Comparison of ENCODE assay signal across 1 cellular context in genomic region chrX:55450259-55450658, GRCh38.
TF ChIP-seq lines count a peak whose summit lies in the region.

No MANE protein-coding gene starts in this region.

TF ChIP-seq in HCT116, 20 proteins besides CTCF, POLR2A, EP300 and RAD21:
- no peak for TF ChIP-seq JUND (IDR thresholded peaks at IDR 0.05)
- no peak for TF ChIP-seq FOSL1 (IDR thresholded peaks at IDR 0.05; ENCODE audit: low read depth)
- no peak for TF ChIP-seq CBX3 (IDR thresholded peaks at IDR 0.05; ENCODE audit: low read depth)
- TF ChIP-seq EGR1 (IDR thresholded peaks at IDR 0.05; ENCODE audit: low read depth), result no peak
